Comparison of ENCODE assay signal across 1 cellular context in the genomic region with DNA sequence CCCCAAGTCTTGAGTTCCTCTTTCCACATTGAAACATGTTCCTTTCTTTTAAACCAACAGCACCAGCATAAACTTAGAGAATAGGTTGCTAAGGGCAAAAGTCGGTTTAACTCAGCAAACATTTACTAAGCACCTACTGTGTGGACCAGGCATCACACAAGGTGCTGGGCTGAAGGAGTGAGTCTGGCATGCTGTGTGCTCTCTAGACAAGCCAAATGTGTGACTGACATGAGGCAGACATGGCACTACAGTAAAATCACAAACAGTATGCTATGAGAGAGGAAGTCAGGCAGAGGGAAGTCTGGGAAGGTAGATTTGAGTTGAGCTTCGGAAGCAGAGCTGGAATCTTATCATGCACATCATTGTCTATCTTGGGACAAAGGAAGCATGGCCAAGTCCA.
TF ChIP-seq lines count a peak whose summit lies in the region.

No MANE protein-coding gene starts in this region.

TF ChIP-seq in GM12878, 131 proteins besides CTCF, POLR2A, EP300 and RAD21:
- TF ChIP-seq CHD1 (IDR thresholded peaks at IDR 0.05; ENCODE audit: low read depth, low read length) = no peak
- TF ChIP-seq, protein P1, sequence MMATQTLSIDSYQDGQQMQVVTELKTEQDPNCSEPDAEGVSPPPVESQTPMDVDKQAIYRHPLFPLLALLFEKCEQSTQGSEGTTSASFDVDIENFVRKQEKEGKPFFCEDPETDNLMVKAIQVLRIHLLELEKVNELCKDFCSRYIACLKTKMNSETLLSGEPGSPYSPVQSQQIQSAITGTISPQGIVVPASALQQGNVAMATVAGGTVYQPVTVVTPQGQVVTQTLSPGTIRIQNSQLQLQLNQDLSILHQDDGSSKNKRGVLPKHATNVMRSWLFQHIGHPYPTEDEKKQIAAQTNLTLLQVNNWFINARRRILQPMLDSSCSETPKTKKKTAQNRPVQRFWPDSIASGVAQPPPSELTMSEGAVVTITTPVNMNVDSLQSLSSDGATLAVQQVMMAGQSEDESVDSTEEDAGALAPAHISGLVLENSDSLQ (IDR thresholded peaks at IDR 0.05) = peak; percentile 35; the same call in 1 of the 2 replicates
